17 cellular contexts compared by ENCODE assay signal in genomic region chr6:162264581-162264980, GRCh38.
DNase-seq lines count a peak whose midpoint lies in the region; ATAC-seq and TF ChIP-seq lines count a peak whose summit lies in the region.
"Had no signal": no experiment of that assay in that cellular context is flagged by ENCODE, and none has a peak within 500 bp of the region (broad histone marks: within the 10 kb centered on the region; RNA-seq: fewer than 3 reads in every experiment).

No MANE protein-coding gene starts in this region.

- ATAC-seq in WTC11: peak; percentile 36
- ATAC-seq: K562 had no signal

- H3K27ac Mint-ChIP-seq in WTC11: no peak overlapping the region
- no peak overlapping the region for H3K27ac Mint-ChIP-seq in endothelial cell (ENCODE audit: unreplicated experiment)
- H3K27ac Mint-ChIP-seq in HFFc6: no peak overlapping the region
- H3K27ac Mint-ChIP-seq: CD4-positive, CD25-positive, alpha-beta regulatory T cell; CD8-positive, alpha-beta memory T cell had no signal

- CTCF ChIA-PET in WTC11 (lab: Charles Lee): no interaction called here

- no peaks in the 10 kb centered on the region for H3K4me1 ChIP-seq in mesendoderm (ENCODE audit: control insufficient read depth, low read depth, low read length)
- peaks cover 10 to 16% of the 10 kb centered on the region in 2 donors for H3K4me1 ChIP-seq in neuronal stem cell (ENCODE audit: control insufficient read depth in 2 of 2, insufficient read depth in 1 of 2, low read depth in 1 of 2, low read length in 2 of 2)
- H3K4me1 ChIP-seq: BE2C had no signal

- no peaks in the 10 kb centered on the region for H3K36me3 Mint-ChIP-seq in WTC11
- H3K36me3 Mint-ChIP-seq in endothelial cell (ENCODE audit: low read depth, unreplicated experiment): no peaks in the 10 kb centered on the region
- peaks cover 16% of the 10 kb centered on the region for H3K36me3 Mint-ChIP-seq in HFFc6 (ENCODE audit: low read depth)

- no peak overlapping the region for H3K27ac ChIP-seq in mesendoderm (ENCODE audit: low read depth, low read length)
- no peak overlapping the region for H3K27ac ChIP-seq in neuronal stem cell (replicated peaks; ENCODE audit: low read length)

- H3K9me3 ChIP-seq in neuronal stem cell (replicated peaks in 1 of 2; ENCODE audit: control insufficient read depth in 2 of 2, insufficient read depth in 1 of 2, low read depth in 1 of 2, low read length in 2 of 2): peaks cover 0 to 6% of the 10 kb centered on the region in 2 donors
- H3K9me3 ChIP-seq: BE2C had no signal

- H4K91ac ChIP-seq in neuronal stem cell (ENCODE audit: low read depth, low read length, poor library complexity): no peak overlapping the region

- no peaks in the 10 kb centered on the region for H3K27me3 Mint-ChIP-seq in WTC11 (ENCODE audit: low read depth)
- no peaks in the 10 kb centered on the region for H3K27me3 Mint-ChIP-seq in endothelial cell (ENCODE audit: unreplicated experiment)
- no peaks in the 10 kb centered on the region for H3K27me3 Mint-ChIP-seq in HFFc6 (ENCODE audit: insufficient read depth)
- H3K27me3 Mint-ChIP-seq: CD4-positive, CD25-positive, alpha-beta regulatory T cell had no signal

- H3K27me3 ChIP-seq in mesendoderm (ENCODE audit: insufficient read depth, low read length, poor library complexity) (no peaks in the 10 kb centered on the region), neuronal stem cell (ENCODE audit: control insufficient read depth in 3 of 3, insufficient read depth in 3 of 3, low read depth in 1 of 3, low read length in 3 of 3) (no peaks in the 10 kb centered on the region)
- H3K27me3 ChIP-seq: BE2C had no signal

- H2AK5ac ChIP-seq in mesendoderm (ENCODE audit: low read length) (no peak overlapping the region), neuronal stem cell (ENCODE audit: low read depth, low read length) (peak overlapping the region; percentile 43)

- H3K79me2 ChIP-seq in mesendoderm (ENCODE audit: control insufficient read depth, insufficient read depth, low read length): no peaks in the 10 kb centered on the region

- POLR2A ChIA-PET in WTC11 (lab: Charles Lee): no interaction called here

- H3K4me3 Mint-ChIP-seq in WTC11 (no peak overlapping the region), endothelial cell (ENCODE audit: unreplicated experiment) (no peak overlapping the region), HFFc6 (no peak overlapping the region)
- H3K4me3 Mint-ChIP-seq: CD4-positive, CD25-positive, alpha-beta regulatory T cell; CD8-positive, alpha-beta memory T cell; H9 had no signal

- H2BK15ac ChIP-seq in mesendoderm (replicated peaks; ENCODE audit: low read depth) (no peak overlapping the region), neuronal stem cell (ENCODE audit: low read length) (no peak overlapping the region)

- H2BK120ac ChIP-seq in mesendoderm (ENCODE audit: low read depth, low read length) (no peak overlapping the region), neuronal stem cell (ENCODE audit: low read depth, low read length) (no peak overlapping the region)

- H3K9me3 Mint-ChIP-seq in WTC11 (no peaks in the 10 kb centered on the region), endothelial cell (ENCODE audit: unreplicated experiment) (no peaks in the 10 kb centered on the region), HFFc6 (peaks cover 73% of the 10 kb centered on the region)
- H3K9me3 Mint-ChIP-seq: H9 had no signal

- H3K14ac ChIP-seq in neuronal stem cell (ENCODE audit: low read length): no peak overlapping the region

- H3K9ac ChIP-seq in mesendoderm (ENCODE audit: low read length): no peak overlapping the region
- H3K9ac ChIP-seq in neuronal stem cell (ENCODE audit: low read depth, low read length, poor library complexity): no peak overlapping the region

- H3K23ac ChIP-seq in mesendoderm (ENCODE audit: low read length) (no peak overlapping the region), neuronal stem cell (ENCODE audit: low read depth, low read length, poor library complexity) (no peak overlapping the region)

- no peaks in the 10 kb centered on the region for H3K36me3 ChIP-seq in mesendoderm (ENCODE audit: control insufficient read depth, insufficient read depth, low read length)
- H3K36me3 ChIP-seq in neuronal stem cell (replicated peaks in 1 of 2; ENCODE audit: control insufficient read depth in 2 of 2, insufficient read depth in 2 of 2, low read length in 2 of 2): no peaks in the 10 kb centered on the region
- H3K36me3 ChIP-seq: BE2C had no signal

- peaks cover 11% of the 10 kb centered on the region for H3K4me1 Mint-ChIP-seq in WTC11
- no peaks in the 10 kb centered on the region for H3K4me1 Mint-ChIP-seq in endothelial cell (ENCODE audit: unreplicated experiment)
- H3K4me1 Mint-ChIP-seq in HFFc6 (ENCODE audit: low read depth): no peaks in the 10 kb centered on the region
- H3K4me1 Mint-ChIP-seq: CD4-positive, CD25-positive, alpha-beta regulatory T cell; CD8-positive, alpha-beta memory T cell had no signal

- TF ChIP-seq CTCF in WTC11 (IDR thresholded peaks at IDR 0.05): no peak
- no peak for TF ChIP-seq CTCF in endothelial cell (IDR thresholded peaks at IDR 0.05; ENCODE audit: unreplicated experiment)
- no peak for TF ChIP-seq CTCF in HFFc6 (IDR thresholded peaks at IDR 0.05)

- H3K56ac ChIP-seq in mesendoderm (ENCODE audit: low read length): no peak overlapping the region

- no CpG with 5 or more reads among the region's 6 CpGs for WGBS in mesendoderm (ENCODE audit: extremely low coverage, insufficient coverage, low lambda C conversion rate)
- no CpG with 5 or more reads among the region's 6 CpGs for WGBS in neuronal stem cell (ENCODE audit: extremely low coverage in 2 of 2, insufficient read length in 2 of 2, insufficient replicate concordance in 1 of 2), 2 donors

- no peak overlapping the region for H2BK5ac ChIP-seq in mesendoderm (ENCODE audit: low read length)
- no peak overlapping the region for H2BK5ac ChIP-seq in neuronal stem cell (ENCODE audit: low read length)

- no peaks in the 10 kb centered on the region for H3K79me1 ChIP-seq in mesendoderm (ENCODE audit: low read length)
- H3K79me1 ChIP-seq in neuronal stem cell (ENCODE audit: low read depth, low read length): no peaks in the 10 kb centered on the region

- no peak overlapping the region for H3K4me2 ChIP-seq in mesendoderm (ENCODE audit: low read length)
- H3K4me2 ChIP-seq in neuronal stem cell (ENCODE audit: insufficient read depth, low read length, poor library complexity, severe bottlenecking): no peak overlapping the region

- H3K18ac ChIP-seq in mesendoderm (ENCODE audit: low read length) (no peak overlapping the region), neuronal stem cell (ENCODE audit: low read length) (peak overlapping the region; percentile 74)

- no peak overlapping the region for H2AFZ ChIP-seq in neuronal stem cell (ENCODE audit: low read length)

- H2BK12ac ChIP-seq in neuronal stem cell (ENCODE audit: low read length): peak overlapping the region; percentile 14

- H4K5ac ChIP-seq in mesendoderm (ENCODE audit: low read length): no peak overlapping the region

- DNase-seq in WTC11 (ENCODE audit: low spot score) (no peak), mesendoderm (peak; percentile 38), neuronal stem cell (ENCODE audit: low spot score) (no peak), endothelial cell (ENCODE audit: low spot score) (no peak), HFFc6 (no peak)
- no peak for DNase-seq in stimulated activated CD4-positive, alpha-beta T cell treated with anti-CD3 and anti-CD28 coated beads, Interleukin-4, amount 100 ng/mL, for 24 hours
- DNase-seq: ACHN; BE2C; C1 segment of cervical spinal cord; CD4-positive, CD25-positive, alpha-beta regulatory T cell; CD8-positive, alpha-beta memory T cell; COR-L47; DMS 273 treated with DMSO at 0.1 percent for 48 hours; GOT3; H9; IMR-90 had no signal

- H4K8ac ChIP-seq in mesendoderm (ENCODE audit: low read depth, low read length) (no peak overlapping the region), neuronal stem cell (ENCODE audit: low read depth, low read length) (no peak overlapping the region)

- H3K4ac ChIP-seq in mesendoderm (ENCODE audit: low read depth, low read length): no peak overlapping the region
- no peak overlapping the region for H3K4ac ChIP-seq in neuronal stem cell (ENCODE audit: low read length)

- no peak overlapping the region for H3K4me3 ChIP-seq in mesendoderm (ENCODE audit: low read length)
- H3K4me3 ChIP-seq in neuronal stem cell (ENCODE audit: low read length in 2 of 2): no peak overlapping the region
- H3K4me3 ChIP-seq: K562 had no signal

TF ChIP-seq in WTC11, 78 proteins besides CTCF, POLR2A, EP300 and RAD21 (continues in another document):
- TF ChIP-seq RORB (CRISPR knock-in tag; IDR thresholded peaks at IDR 0.05) (no peak), USF1 (CRISPR knock-in tag; IDR thresholded peaks at IDR 0.05) (no peak), ELF4 (CRISPR knock-in tag; IDR thresholded peaks at IDR 0.05; ENCODE audit: low read depth) (no peak), PRDM15 (CRISPR knock-in tag; IDR thresholded peaks at IDR 0.05) (no peak)
